Comparison of ENCODE assay signal across 1 cellular context in genomic region chr9:2815661-2816060, GRCh38.
TF ChIP-seq lines count a peak whose summit lies in the region.

No MANE protein-coding gene starts in this region.

TF ChIP-seq in WTC11, 78 proteins besides CTCF, POLR2A, EP300 and RAD21 (continued from another document):
- no peak for TF ChIP-seq AR (CRISPR knock-in tag; IDR thresholded peaks at IDR 0.05)
- no peak for TF ChIP-seq ZNF416 (CRISPR knock-in tag; IDR thresholded peaks at IDR 0.05)
- TF ChIP-seq SP1 (CRISPR knock-in tag; conservative IDR thresholded peaks at IDR 0.05) = no peak
- no peak for TF ChIP-seq FOXP4 (CRISPR knock-in tag; IDR thresholded peaks at IDR 0.05)
- TF ChIP-seq KAT7 (CRISPR knock-in tag; IDR thresholded peaks at IDR 0.05; ENCODE audit: borderline replicate concordance) = no peak
- TF ChIP-seq NFE2L1 (CRISPR knock-in tag; IDR thresholded peaks at IDR 0.05) = no peak
- no peak for TF ChIP-seq NR3C1 (CRISPR knock-in tag; conservative IDR thresholded peaks at IDR 0.05; ENCODE audit: low read depth)
- no peak for TF ChIP-seq ZSCAN18 (CRISPR knock-in tag; IDR thresholded peaks at IDR 0.05)
- TF ChIP-seq E2F4 (CRISPR knock-in tag; IDR thresholded peaks at IDR 0.05; ENCODE audit: borderline replicate concordance, low read depth) = no peak
- TF ChIP-seq ZNF671 (CRISPR knock-in tag; IDR thresholded peaks at IDR 0.05) = no peak
TF ChIP-seq in WTC11: peak in this region for 0.
